In genomic region chr2:191688934-191689695, GRCh38 we compare ENCODE assay signal across 9 cellular contexts. TPM values are rescaled to one million over a fixed set of nuclear protein-coding genes. Genes with fewer than 3 reads are reported as not detected.
DNase-seq lines count a peak whose midpoint lies in the region; ATAC-seq and TF ChIP-seq lines count a peak whose summit lies in the region.
"Had no signal": no experiment of that assay in that cellular context is flagged by ENCODE, and none has a peak within 500 bp of the region (broad histone marks: within the 10 kb centered on the region; RNA-seq: fewer than 3 reads in every experiment).

No MANE protein-coding gene starts in this region.

- peaks cover 64% of the 10 kb centered on the region for H3K4me1 Mint-ChIP-seq in activated naive CD4-positive, alpha-beta T cell treated with anti-CD3 and anti-CD28 coated beads, Interleukin-2, amount 50 U/mL, for 24 hours
- peaks cover 34% of the 10 kb centered on the region for H3K4me1 Mint-ChIP-seq in activated T-helper 17 cell treated with anti-CD3 and anti-CD28 coated beads, Interleukin-2, amount 50 U/mL, for 72 hours

- no peaks in the 10 kb centered on the region for H3K27me3 ChIP-seq in upper lobe of left lung

- ATAC-seq in activated T-helper 17 cell treated with anti-CD3 and anti-CD28 coated beads, Interleukin-2, amount 50 U/mL, for 72 hours (replicated peaks), result peak; percentile 72
- ATAC-seq in upper lobe of left lung (ENCODE audit: low FRiP score in 2 of 2), result peak; percentile 37 to 77
- ATAC-seq in GM21786 (IDR thresholded peaks at IDR 0.05; ENCODE audit: unreplicated experiment), result no peak

- TF ChIP-seq CTCF in upper lobe of left lung (IDR thresholded peaks at IDR 0.05), result no peak

- no peaks in the 10 kb centered on the region for H3K9me3 ChIP-seq in upper lobe of left lung

- H3K27ac Mint-ChIP-seq in activated naive CD4-positive, alpha-beta T cell treated with anti-CD3 and anti-CD28 coated beads, Interleukin-2, amount 50 U/mL, for 24 hours, result peak overlapping the region; percentile 97
- peak overlapping the region; percentile 95 for H3K27ac Mint-ChIP-seq in activated T-helper 17 cell treated with anti-CD3 and anti-CD28 coated beads, Interleukin-2, amount 50 U/mL, for 72 hours

- peaks cover 15% of the 10 kb centered on the region for H3K36me3 Mint-ChIP-seq in activated naive CD4-positive, alpha-beta T cell treated with anti-CD3 and anti-CD28 coated beads, Interleukin-2, amount 50 U/mL, for 24 hours
- peaks cover 67% of the 10 kb centered on the region for H3K36me3 Mint-ChIP-seq in activated T-helper 17 cell treated with anti-CD3 and anti-CD28 coated beads, Interleukin-2, amount 50 U/mL, for 72 hours (ENCODE audit: low read depth)

- no peaks in the 10 kb centered on the region for H3K9me3 Mint-ChIP-seq in activated naive CD4-positive, alpha-beta T cell treated with anti-CD3 and anti-CD28 coated beads, Interleukin-2, amount 50 U/mL, for 24 hours
- no peaks in the 10 kb centered on the region for H3K9me3 Mint-ChIP-seq in activated T-helper 17 cell treated with anti-CD3 and anti-CD28 coated beads, Interleukin-2, amount 50 U/mL, for 72 hours

- H3K4me1 ChIP-seq in upper lobe of left lung, result peaks cover 9 to 29% (median 19%) of the 10 kb centered on the region in 4 donors

- no peak for TF ChIP-seq EP300 in upper lobe of left lung (IDR thresholded peaks at IDR 0.05)

- no peaks in the 10 kb centered on the region for H3K27me3 Mint-ChIP-seq in activated naive CD4-positive, alpha-beta T cell treated with anti-CD3 and anti-CD28 coated beads, Interleukin-2, amount 50 U/mL, for 24 hours
- H3K27me3 Mint-ChIP-seq in activated T-helper 17 cell treated with anti-CD3 and anti-CD28 coated beads, Interleukin-2, amount 50 U/mL, for 72 hours, result no peaks in the 10 kb centered on the region

- DNase-seq in activated naive CD4-positive, alpha-beta T cell (lab: John Stamatoyannopoulos, UW), result no peak
- peak; percentile 66 for DNase-seq in islet precursor cell
- DNase-seq in upper lobe of left lung, result no peak
- DNase-seq in NCI-H510A (lab: John Stamatoyannopoulos, UW), result no peak
- DNase-seq in effector CD4-positive, alpha-beta T cell, result no peak
- DNase-seq: NK-92 treated with Interleukin-12 subunit alpha and Interleukin-12 subunit beta, amount 100 ng/mL, for 24 hours had no signal

- no peak overlapping the region for H3K4me3 ChIP-seq in upper lobe of left lung

- no peak for TF ChIP-seq POLR2A in upper lobe of left lung (IDR thresholded peaks at IDR 0.05)

- peak overlapping the region in 2 of 4 donors; percentile 15 to 20 for H3K27ac ChIP-seq in upper lobe of left lung

- 70 to 80% methylated on average over 2 of the region's 2 CpGs for WGBS in upper lobe of left lung, 2 donors

- H3K36me3 ChIP-seq in upper lobe of left lung, result peaks cover 8 to 45% (median 19%) of the 10 kb centered on the region in 4 donors

- H3K4me3 Mint-ChIP-seq in activated naive CD4-positive, alpha-beta T cell treated with anti-CD3 and anti-CD28 coated beads, Interleukin-2, amount 50 U/mL, for 24 hours, result no peak overlapping the region
- peak overlapping the region; percentile 64 for H3K4me3 Mint-ChIP-seq in activated T-helper 17 cell treated with anti-CD3 and anti-CD28 coated beads, Interleukin-2, amount 50 U/mL, for 72 hours

RNA-seq across cellular contexts. Expression of gene NABP1, which starts 11.2 kb away (rescaled TPM):
- total RNA-seq in activated T-helper 17 cell treated with anti-CD3 and anti-CD28 coated beads, Interleukin-2, amount 50 U/mL, for 72 hours, result 10 to 100 TPM; 81.6 to 98.4 TPM
- total RNA-seq in upper lobe of left lung, result 100 to 1,000 TPM in 1 of 6 donors, 10 to 100 TPM in 5; 35.7 to 137 (median 46.9) TPM
